ENCODE assay signal across 16 cellular contexts in the genomic region with DNA sequence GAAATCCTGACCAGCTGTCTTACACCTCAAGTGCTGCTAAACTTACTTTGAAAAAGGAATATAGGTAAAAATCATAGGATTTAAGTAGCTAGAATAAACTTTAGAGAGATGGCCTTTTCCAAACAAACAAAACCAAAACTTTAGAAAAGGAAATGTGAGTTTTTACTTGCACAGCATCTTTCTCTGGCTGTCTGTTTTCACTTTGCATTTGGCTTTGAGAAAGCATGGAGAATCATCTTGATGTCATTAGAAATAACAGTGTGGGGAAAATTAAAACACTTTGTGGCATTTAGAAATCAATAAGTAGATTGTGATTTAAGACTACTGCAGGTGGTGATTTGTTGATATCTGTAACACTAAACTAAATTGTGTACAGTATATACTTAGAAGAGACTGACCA. TPM values are rescaled to one million over a fixed set of nuclear protein-coding genes. Genes with fewer than 3 reads are reported as not detected.
DNase-seq lines count a peak whose midpoint lies in the region; ATAC-seq and TF ChIP-seq lines count a peak whose summit lies in the region.
"Had no signal": no experiment of that assay in that cellular context is flagged by ENCODE, and none has a peak within 500 bp of the region (broad histone marks: within the 10 kb centered on the region; RNA-seq: fewer than 3 reads in every experiment).

No MANE protein-coding gene starts in this region.

- H3K9ac ChIP-seq in SK-N-MC (ENCODE audit: insufficient read length): peak overlapping the region; percentile 43

- H3K9me3 Mint-ChIP-seq in GM23338: no peaks in the 10 kb centered on the region
- H3K9me3 Mint-ChIP-seq: T-cell had no signal

- H3K4me2 ChIP-seq in GM23338: peak overlapping the region; percentile 86

- H3K27ac Mint-ChIP-seq in GM23338: peak overlapping the region; percentile 67; the same call in 1 of the 2 replicates
- H3K27ac Mint-ChIP-seq: T-cell had no signal

- H3F3A ChIP-seq in GM23338 (replicated peaks; ENCODE audit: low read depth): no peaks in the 10 kb centered on the region; the same call in 1 of the 2 replicates

- DNase-seq in GM23338 (ENCODE audit: low spot score) (no peak), SK-N-MC (ENCODE audit: low read depth, low spot score) (no peak), fibroblast of peridontal ligament (ENCODE audit: extremely low read depth) (peak; percentile 63), GF-D8 (lab: John Stamatoyannopoulos, UW) (no peak), AML-193 (lab: John Stamatoyannopoulos, UW) (no peak), NCI-H1930 (lab: John Stamatoyannopoulos, UW) (no peak)
- DNase-seq in stimulated activated CD4-positive, alpha-beta T cell treated with anti-CD3 and anti-CD28 coated beads, Interleukin-2, amount 100 ng/mL, for 24 hours: no peak
- DNase-seq: amygdala, midbrain, NCI-H1417 treated with DMSO at 0.1 percent for 48 hours, NCI-H345, T-cell had no signal

- H3K4me3 Mint-ChIP-seq in GM23338: peak overlapping the region; percentile 3; the same call in 1 of the 3 replicates
- H3K4me3 Mint-ChIP-seq: T-cell had no signal

- H3K4me1 Mint-ChIP-seq in GM23338: peaks cover 75% of the 10 kb centered on the region

- H3K9me3 ChIP-seq in SK-N-MC (ENCODE audit: low read depth, low read length): no peaks in the 10 kb centered on the region
- H3K9me3 ChIP-seq: ovary, uterus had no signal

- no peak overlapping the region for H3K4me3 ChIP-seq in GM23338
- H3K4me3 ChIP-seq in SK-N-MC: peak overlapping the region; percentile 59
- no peak overlapping the region for H3K4me3 ChIP-seq in skin epidermis
- H3K4me3 ChIP-seq: ovary, uterus had no signal

- H3K9me2 ChIP-seq in GM23338 (ENCODE audit: insufficient read depth): no peaks in the 10 kb centered on the region

- H2AFZ ChIP-seq in GM23338: no peak overlapping the region

- peaks cover 77% of the 10 kb centered on the region for H3K4me1 ChIP-seq in GM23338 (ENCODE audit: insufficient read depth)

- TF ChIP-seq CTCF in GM23338 (conservative IDR thresholded peaks at IDR 0.05; ENCODE audit: low read depth in 2 of 2): no peak

- no peak for ATAC-seq in GM23338
- ATAC-seq: activated CD4-positive, CD25-positive, alpha-beta regulatory T cell treated with anti-CD3 and anti-CD28 coated beads, Interleukin-2, amount 50 U/mL, for 24 hours; T-cell had no signal

- H3K36me3 Mint-ChIP-seq in GM23338 (ENCODE audit: low read depth): peaks cover 2% of the 10 kb centered on the region; the same call in 1 of the 3 replicates

- H3K36me3 ChIP-seq in GM23338 (ENCODE audit: insufficient read depth) (no peaks in the 10 kb centered on the region), SK-N-MC (ENCODE audit: insufficient read depth, low read length) (peaks cover 3% of the 10 kb centered on the region; the same call in 1 of the 2 replicates)
- H3K36me3 ChIP-seq: ovary, uterus had no signal

- H3K27me3 Mint-ChIP-seq in GM23338 (ENCODE audit: insufficient read depth, low read depth, poor library complexity): peaks cover 2% of the 10 kb centered on the region
- H3K27me3 Mint-ChIP-seq: T-cell had no signal

- no peaks in the 10 kb centered on the region for H3K27me3 ChIP-seq in GM23338 (ENCODE audit: insufficient read depth)
- H3K27me3 ChIP-seq: ovary, uterus had no signal

- peaks cover 4% of the 10 kb centered on the region; the same call in 1 of the 2 replicates for H4K20me1 ChIP-seq in GM23338 (replicated peaks; ENCODE audit: insufficient read depth)

- H3K79me2 ChIP-seq in GM23338 (replicated peaks; ENCODE audit: insufficient read depth): peaks cover 100% of the 10 kb centered on the region

- H3K27ac ChIP-seq in GM23338 (ENCODE audit: low read depth) (no peak overlapping the region), SK-N-MC (peak overlapping the region; percentile 72), skin epidermis (peak overlapping the region in 16 of 21 experiments; percentile 4 to 71 (median 49))

TF ChIP-seq in GM23338, 12 proteins besides CTCF, POLR2A, EP300 and RAD21:
- TF ChIP-seq, protein P1, sequence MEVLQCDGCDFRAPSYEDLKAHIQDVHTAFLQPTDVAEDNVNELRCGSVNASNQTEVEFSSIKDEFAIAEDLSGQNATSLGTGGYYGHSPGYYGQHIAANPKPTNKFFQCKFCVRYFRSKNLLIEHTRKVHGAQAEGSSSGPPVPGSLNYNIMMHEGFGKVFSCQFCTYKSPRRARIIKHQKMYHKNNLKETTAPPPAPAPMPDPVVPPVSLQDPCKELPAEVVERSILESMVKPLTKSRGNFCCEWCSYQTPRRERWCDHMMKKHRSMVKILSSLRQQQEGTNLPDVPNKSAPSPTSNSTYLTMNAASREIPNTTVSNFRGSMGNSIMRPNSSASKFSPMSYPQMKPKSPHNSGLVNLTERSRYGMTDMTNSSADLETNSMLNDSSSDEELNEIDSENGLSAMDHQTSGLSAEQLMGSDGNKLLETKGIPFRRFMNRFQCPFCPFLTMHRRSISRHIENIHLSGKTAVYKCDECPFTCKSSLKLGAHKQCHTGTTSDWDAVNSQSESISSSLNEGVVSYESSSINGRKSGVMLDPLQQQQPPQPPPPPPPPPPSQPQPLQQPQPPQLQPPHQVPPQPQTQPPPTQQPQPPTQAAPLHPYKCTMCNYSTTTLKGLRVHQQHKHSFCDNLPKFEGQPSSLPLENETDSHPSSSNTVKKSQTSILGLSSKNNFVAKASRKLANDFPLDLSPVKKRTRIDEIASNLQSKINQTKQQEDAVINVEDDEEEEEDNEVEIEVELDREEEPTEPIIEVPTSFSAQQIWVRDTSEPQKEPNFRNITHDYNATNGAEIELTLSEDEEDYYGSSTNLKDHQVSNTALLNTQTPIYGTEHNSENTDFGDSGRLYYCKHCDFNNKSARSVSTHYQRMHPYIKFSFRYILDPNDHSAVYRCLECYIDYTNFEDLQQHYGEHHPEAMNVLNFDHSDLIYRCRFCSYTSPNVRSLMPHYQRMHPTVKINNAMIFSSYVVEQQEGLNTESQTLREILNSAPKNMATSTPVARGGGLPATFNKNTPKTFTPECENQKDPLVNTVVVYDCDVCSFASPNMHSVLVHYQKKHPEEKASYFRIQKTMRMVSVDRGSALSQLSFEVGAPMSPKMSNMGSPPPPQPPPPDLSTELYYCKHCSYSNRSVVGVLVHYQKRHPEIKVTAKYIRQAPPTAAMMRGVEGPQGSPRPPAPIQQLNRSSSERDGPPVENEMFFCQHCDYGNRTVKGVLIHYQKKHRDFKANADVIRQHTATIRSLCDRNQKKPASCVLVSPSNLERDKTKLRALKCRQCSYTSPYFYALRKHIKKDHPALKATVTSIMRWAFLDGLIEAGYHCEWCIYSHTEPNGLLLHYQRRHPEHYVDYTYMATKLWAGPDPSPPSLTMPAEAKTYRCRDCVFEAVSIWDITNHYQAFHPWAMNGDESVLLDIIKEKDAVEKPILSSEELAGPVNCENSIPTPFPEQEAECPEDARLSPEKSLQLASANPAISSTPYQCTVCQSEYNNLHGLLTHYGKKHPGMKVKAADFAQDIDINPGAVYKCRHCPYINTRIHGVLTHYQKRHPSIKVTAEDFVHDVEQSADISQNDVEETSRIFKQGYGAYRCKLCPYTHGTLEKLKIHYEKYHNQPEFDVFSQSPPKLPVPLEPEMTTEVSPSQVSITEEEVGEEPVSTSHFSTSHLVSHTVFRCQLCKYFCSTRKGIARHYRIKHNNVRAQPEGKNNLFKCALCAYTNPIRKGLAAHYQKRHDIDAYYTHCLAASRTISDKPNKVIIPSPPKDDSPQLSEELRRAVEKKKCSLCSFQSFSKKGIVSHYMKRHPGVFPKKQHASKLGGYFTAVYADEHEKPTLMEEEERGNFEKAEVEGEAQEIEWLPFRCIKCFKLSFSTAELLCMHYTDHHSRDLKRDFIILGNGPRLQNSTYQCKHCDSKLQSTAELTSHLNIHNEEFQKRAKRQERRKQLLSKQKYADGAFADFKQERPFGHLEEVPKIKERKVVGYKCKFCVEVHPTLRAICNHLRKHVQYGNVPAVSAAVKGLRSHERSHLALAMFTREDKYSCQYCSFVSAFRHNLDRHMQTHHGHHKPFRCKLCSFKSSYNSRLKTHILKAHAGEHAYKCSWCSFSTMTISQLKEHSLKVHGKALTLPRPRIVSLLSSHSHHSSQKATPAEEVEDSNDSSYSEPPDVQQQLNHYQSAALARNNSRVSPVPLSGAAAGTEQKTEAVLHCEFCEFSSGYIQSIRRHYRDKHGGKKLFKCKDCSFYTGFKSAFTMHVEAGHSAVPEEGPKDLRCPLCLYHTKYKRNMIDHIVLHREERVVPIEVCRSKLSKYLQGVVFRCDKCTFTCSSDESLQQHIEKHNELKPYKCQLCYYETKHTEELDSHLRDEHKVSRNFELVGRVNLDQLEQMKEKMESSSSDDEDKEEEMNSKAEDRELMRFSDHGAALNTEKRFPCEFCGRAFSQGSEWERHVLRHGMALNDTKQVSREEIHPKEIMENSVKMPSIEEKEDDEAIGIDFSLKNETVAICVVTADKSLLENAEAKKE (CRISPR knock-in tag; IDR thresholded peaks at IDR 0.05): no peak
- TF ChIP-seq ZNF331 (CRISPR knock-in tag; IDR thresholded peaks at IDR 0.05; ENCODE audit: low read depth) (no peak), JUNB (IDR thresholded peaks at IDR 0.05; ENCODE audit: unreplicated experiment) (no peak), STAT1 (IDR thresholded peaks at IDR 0.05; ENCODE audit: unreplicated experiment) (no peak)

RNA-seq across cellular contexts. Expression of a gene that starts 6.0 kb away (rescaled TPM):
- total RNA-seq in GM23338 (2014; rRNA removed; shearing (Covaris generic)): 24.0 and 31.3 TPM in 2 replicates
- polyA plus RNA-seq in GM23338 (2016; fragmentation: Nextera tagmentation; extraction: Ambion mirVana): 11.4 and 12.2 TPM in 2 replicates
